ENCODE assay signal across 16 cellular contexts in the genomic region with DNA sequence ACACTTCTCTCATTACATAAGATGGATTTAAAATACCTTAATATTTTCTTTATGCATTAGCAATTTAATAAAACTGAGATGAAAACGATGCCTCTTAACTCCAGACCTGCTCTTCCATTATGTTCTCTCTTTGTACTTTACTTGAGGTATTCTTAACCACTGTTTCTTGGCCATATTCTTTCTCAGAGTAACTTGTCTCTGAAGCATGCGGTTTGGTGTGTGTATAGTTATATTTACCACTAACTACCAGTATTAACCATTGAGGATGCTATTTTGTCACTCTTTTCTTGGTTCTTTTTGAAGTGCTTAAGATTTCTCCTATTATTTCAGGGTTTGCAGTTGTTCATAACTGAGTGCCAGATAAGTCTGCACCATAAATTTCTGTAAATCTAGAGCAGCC. TPM values are rescaled to one million over a fixed set of nuclear protein-coding genes. Genes with fewer than 3 reads are reported as not detected.
DNase-seq lines count a peak whose midpoint lies in the region; ATAC-seq, FAIRE-seq and TF ChIP-seq lines count a peak whose summit lies in the region.
"Had no signal": no experiment of that assay in that cellular context is flagged by ENCODE, and none has a peak within 500 bp of the region (broad histone marks: within the 10 kb centered on the region; RNA-seq: fewer than 3 reads in every experiment).

No MANE protein-coding gene starts in this region.

- WGBS in small intestine, 3 donors: 71 to 85% (median 79%) methylated on average over 2 of the region's 2 CpGs

- H3K9me3 Mint-ChIP-seq in activated CD8-positive, alpha-beta memory T cell treated with anti-CD3 and anti-CD28 coated beads, Interleukin-2, amount 10 ng/mL, durations not matched to agents 7 days and 5 days (ENCODE audit: low read depth): no peaks in the 10 kb centered on the region
- H3K9me3 Mint-ChIP-seq: GM23338 had no signal

- no peaks in the 10 kb centered on the region for H3K9me3 ChIP-seq in small intestine (ENCODE audit: control insufficient read depth, low read depth)

- no peaks in the 10 kb centered on the region for H3K27me3 Mint-ChIP-seq in activated CD8-positive, alpha-beta memory T cell treated with anti-CD3 and anti-CD28 coated beads, Interleukin-2, amount 10 ng/mL, durations not matched to agents 7 days and 5 days

- H3K4me3 ChIP-seq in small intestine (ENCODE audit: low read depth in 1 of 2, low read length in 2 of 2): no peak overlapping the region
- H3K4me3 ChIP-seq: GM23338 had no signal

- H3K36me3 ChIP-seq in small intestine (ENCODE audit: control insufficient read depth in 2 of 2, insufficient read depth in 2 of 2, low read length in 2 of 2): peaks cover 0 to 1% of the 10 kb centered on the region in 2 donors

- CTCF ChIA-PET in activated CD8-positive, alpha-beta memory T cell treated with anti-CD3 and anti-CD28 coated beads, Interleukin-2, amount 10 ng/mL, durations not matched to agents 7 days and 5 days (lab: Charles Lee): interaction anchor here (1.2 to 1.4 kb wide), 2 partner anchors 15 to 20 kb away, joined by 3 read pairs; no protein-coding TSS in a partner anchor

- H3K36me3 Mint-ChIP-seq in activated CD8-positive, alpha-beta memory T cell treated with anti-CD3 and anti-CD28 coated beads, Interleukin-2, amount 10 ng/mL, durations not matched to agents 7 days and 5 days: peaks cover 55% of the 10 kb centered on the region

- ATAC-seq in activated CD8-positive, alpha-beta memory T cell treated with anti-CD3 and anti-CD28 coated beads, Interleukin-2, amount 10 ng/mL, durations not matched to agents 7 days and 5 days: peak; percentile 39
- ATAC-seq in GM21390 (IDR thresholded peaks at IDR 0.05; ENCODE audit: unreplicated experiment) (peak; percentile 59), SK-N-SH treated with all-trans-retinoic acid at 6 μM for 48 hours (peak; percentile 22; the same call in 1 of the 3 replicates), HG02852 (IDR thresholded peaks at IDR 0.05; ENCODE audit: unreplicated experiment) (no peak)
- ATAC-seq: GM23338 had no signal

- H3K27ac ChIP-seq in small intestine (ENCODE audit: low read depth in 1 of 2, low read length in 1 of 2): no peak overlapping the region

- peaks cover 22% of the 10 kb centered on the region for H3K4me1 Mint-ChIP-seq in activated CD8-positive, alpha-beta memory T cell treated with anti-CD3 and anti-CD28 coated beads, Interleukin-2, amount 10 ng/mL, durations not matched to agents 7 days and 5 days

- DNase-seq in activated CD8-positive, alpha-beta memory T cell treated with anti-CD3 and anti-CD28 coated beads, Interleukin-2, amount 10 ng/mL, durations not matched to agents 7 days and 5 days: no peak
- DNase-seq in activated CD8-positive, alpha-beta memory T cell treated with anti-CD3 and anti-CD28 coated beads for 24 hours: no peak
- DNase-seq in small intestine: peak; percentile 25
- DNase-seq in HCEC 1CT: no peak
- no peak for DNase-seq in NCI-H2081 treated with DMSO at 0.1 percent for 48 hours (lab: John Stamatoyannopoulos, UW)
- DNase-seq: C1 segment of cervical spinal cord, GF-D8, IMR-90, Kasumi-1, NCI-H187, NCI-H446, RPMI8226 had no signal

- H3K4me1 ChIP-seq in small intestine (ENCODE audit: control insufficient read depth in 2 of 2, insufficient read depth in 1 of 2, low read depth in 1 of 2, low read length in 1 of 2): no peaks in the 10 kb centered on the region

- peak overlapping the region; percentile 50 for H3K27ac Mint-ChIP-seq in activated CD8-positive, alpha-beta memory T cell treated with anti-CD3 and anti-CD28 coated beads, Interleukin-2, amount 10 ng/mL, durations not matched to agents 7 days and 5 days

- H3K27me3 ChIP-seq in small intestine (ENCODE audit: control insufficient read depth in 2 of 2, insufficient read depth in 2 of 2, low read length in 2 of 2): no peaks in the 10 kb centered on the region

- H3K4me3 Mint-ChIP-seq in activated CD8-positive, alpha-beta memory T cell treated with anti-CD3 and anti-CD28 coated beads, Interleukin-2, amount 10 ng/mL, durations not matched to agents 7 days and 5 days: no peak overlapping the region
- H3K4me3 Mint-ChIP-seq: GM23338 had no signal

- no peak for FAIRE-seq in small intestine (lab: Jason Lieb, UNC)

TF ChIP-seq in SK-N-SH treated with all-trans-retinoic acid at 6 μM for 48 hours, 23 proteins besides CTCF, POLR2A, EP300 and RAD21 (continues in another document):
- TF ChIP-seq, protein P1, sequence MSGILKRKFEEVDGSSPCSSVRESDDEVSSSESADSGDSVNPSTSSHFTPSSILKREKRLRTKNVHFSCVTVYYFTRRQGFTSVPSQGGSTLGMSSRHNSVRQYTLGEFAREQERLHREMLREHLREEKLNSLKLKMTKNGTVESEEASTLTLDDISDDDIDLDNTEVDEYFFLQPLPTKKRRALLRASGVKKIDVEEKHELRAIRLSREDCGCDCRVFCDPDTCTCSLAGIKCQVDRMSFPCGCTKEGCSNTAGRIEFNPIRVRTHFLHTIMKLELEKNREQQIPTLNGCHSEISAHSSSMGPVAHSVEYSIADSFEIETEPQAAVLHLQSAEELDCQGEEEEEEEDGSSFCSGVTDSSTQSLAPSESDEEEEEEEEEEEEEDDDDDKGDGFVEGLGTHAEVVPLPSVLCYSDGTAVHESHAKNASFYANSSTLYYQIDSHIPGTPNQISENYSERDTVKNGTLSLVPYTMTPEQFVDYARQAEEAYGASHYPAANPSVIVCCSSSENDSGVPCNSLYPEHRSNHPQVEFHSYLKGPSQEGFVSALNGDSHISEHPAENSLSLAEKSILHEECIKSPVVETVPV (CRISPR knock-in tag; IDR thresholded peaks at IDR 0.05): no peak
- TF ChIP-seq RARB (CRISPR knock-in tag; IDR thresholded peaks at IDR 0.05) (no peak), TCF4 (CRISPR knock-in tag; IDR thresholded peaks at IDR 0.05; ENCODE audit: borderline replicate concordance) (no peak), ZNF8 (CRISPR knock-in tag; IDR thresholded peaks at IDR 0.05) (no peak), ZC3H10 (CRISPR knock-in tag; IDR thresholded peaks at IDR 0.05) (no peak), ZFP30 (CRISPR knock-in tag; IDR thresholded peaks at IDR 0.05) (no peak), PPARA (CRISPR knock-in tag; IDR thresholded peaks at IDR 0.05; ENCODE audit: borderline replicate concordance) (no peak), ZFP3 (CRISPR knock-in tag; IDR thresholded peaks at IDR 0.05) (no peak)
- TF ChIP-seq, protein P2, sequence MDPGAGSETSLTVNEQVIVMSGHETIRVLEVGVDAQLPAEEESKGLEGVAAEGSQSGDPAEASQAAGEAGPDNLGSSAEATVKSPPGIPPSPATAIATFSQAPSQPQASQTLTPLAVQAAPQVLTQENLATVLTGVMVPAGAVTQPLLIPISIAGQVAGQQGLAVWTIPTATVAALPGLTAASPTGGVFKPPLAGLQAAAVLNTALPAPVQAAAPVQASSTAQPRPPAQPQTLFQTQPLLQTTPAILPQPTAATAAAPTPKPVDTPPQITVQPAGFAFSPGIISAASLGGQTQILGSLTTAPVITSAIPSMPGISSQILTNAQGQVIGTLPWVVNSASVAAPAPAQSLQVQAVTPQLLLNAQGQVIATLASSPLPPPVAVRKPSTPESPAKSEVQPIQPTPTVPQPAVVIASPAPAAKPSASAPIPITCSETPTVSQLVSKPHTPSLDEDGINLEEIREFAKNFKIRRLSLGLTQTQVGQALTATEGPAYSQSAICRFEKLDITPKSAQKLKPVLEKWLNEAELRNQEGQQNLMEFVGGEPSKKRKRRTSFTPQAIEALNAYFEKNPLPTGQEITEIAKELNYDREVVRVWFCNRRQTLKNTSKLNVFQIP (CRISPR knock-in tag; IDR thresholded peaks at IDR 0.05; ENCODE audit: borderline replicate concordance, low read depth): no peak
- TF ChIP-seq, protein P3, sequence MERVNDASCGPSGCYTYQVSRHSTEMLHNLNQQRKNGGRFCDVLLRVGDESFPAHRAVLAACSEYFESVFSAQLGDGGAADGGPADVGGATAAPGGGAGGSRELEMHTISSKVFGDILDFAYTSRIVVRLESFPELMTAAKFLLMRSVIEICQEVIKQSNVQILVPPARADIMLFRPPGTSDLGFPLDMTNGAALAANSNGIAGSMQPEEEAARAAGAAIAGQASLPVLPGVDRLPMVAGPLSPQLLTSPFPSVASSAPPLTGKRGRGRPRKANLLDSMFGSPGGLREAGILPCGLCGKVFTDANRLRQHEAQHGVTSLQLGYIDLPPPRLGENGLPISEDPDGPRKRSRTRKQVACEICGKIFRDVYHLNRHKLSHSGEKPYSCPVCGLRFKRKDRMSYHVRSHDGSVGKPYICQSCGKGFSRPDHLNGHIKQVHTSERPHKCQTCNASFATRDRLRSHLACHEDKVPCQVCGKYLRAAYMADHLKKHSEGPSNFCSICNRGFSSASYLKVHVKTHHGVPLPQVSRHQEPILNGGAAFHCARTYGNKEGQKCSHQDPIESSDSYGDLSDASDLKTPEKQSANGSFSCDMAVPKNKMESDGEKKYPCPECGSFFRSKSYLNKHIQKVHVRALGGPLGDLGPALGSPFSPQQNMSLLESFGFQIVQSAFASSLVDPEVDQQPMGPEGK (CRISPR knock-in tag; IDR thresholded peaks at IDR 0.05; ENCODE audit: borderline replicate concordance): no peak

RNA-seq across cellular contexts. Expression of a gene that starts 17.9 kb away (rescaled TPM):
- total RNA-seq in activated CD8-positive, alpha-beta memory T cell treated with anti-CD3 and anti-CD28 coated beads, Interleukin-2, amount 10 ng/mL, durations not matched to agents 7 days and 5 days: 10 to 100 TPM; 58.7 to 79.6 TPM
- 10 to 100 TPM; 35.9 to 46.1 (median 42.4) TPM for polyA plus RNA-seq in small intestine

RNA-seq across cellular contexts. Expression of a gene that starts 18.0 kb away (rescaled TPM):
- total RNA-seq in activated CD8-positive, alpha-beta memory T cell treated with anti-CD3 and anti-CD28 coated beads, Interleukin-2, amount 10 ng/mL, durations not matched to agents 7 days and 5 days: 10 to 100 TPM; 11.3 to 11.9 TPM
- 10 to 100 TPM in 2 of 3 donors, 1 to 10 TPM in 1; 9.2 to 12.4 (median 12.4) TPM for polyA plus RNA-seq in small intestine
